1 cellular context compared by ENCODE assay signal in genomic region chr5:44390332-44390731, GRCh38.
TF ChIP-seq lines count a peak whose summit lies in the region.

No MANE protein-coding gene starts in this region.

TF ChIP-seq in WTC11, 78 proteins besides CTCF, POLR2A, EP300 and RAD21 (continued from another document):
- TF ChIP-seq, protein P1, sequence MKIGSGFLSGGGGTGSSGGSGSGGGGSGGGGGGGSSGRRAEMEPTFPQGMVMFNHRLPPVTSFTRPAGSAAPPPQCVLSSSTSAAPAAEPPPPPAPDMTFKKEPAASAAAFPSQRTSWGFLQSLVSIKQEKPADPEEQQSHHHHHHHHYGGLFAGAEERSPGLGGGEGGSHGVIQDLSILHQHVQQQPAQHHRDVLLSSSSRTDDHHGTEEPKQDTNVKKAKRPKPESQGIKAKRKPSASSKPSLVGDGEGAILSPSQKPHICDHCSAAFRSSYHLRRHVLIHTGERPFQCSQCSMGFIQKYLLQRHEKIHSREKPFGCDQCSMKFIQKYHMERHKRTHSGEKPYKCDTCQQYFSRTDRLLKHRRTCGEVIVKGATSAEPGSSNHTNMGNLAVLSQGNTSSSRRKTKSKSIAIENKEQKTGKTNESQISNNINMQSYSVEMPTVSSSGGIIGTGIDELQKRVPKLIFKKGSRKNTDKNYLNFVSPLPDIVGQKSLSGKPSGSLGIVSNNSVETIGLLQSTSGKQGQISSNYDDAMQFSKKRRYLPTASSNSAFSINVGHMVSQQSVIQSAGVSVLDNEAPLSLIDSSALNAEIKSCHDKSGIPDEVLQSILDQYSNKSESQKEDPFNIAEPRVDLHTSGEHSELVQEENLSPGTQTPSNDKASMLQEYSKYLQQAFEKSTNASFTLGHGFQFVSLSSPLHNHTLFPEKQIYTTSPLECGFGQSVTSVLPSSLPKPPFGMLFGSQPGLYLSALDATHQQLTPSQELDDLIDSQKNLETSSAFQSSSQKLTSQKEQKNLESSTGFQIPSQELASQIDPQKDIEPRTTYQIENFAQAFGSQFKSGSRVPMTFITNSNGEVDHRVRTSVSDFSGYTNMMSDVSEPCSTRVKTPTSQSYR (CRISPR knock-in tag; IDR thresholded peaks at IDR 0.05), result no peak
- TF ChIP-seq ZNF138 (CRISPR knock-in tag; conservative IDR thresholded peaks at IDR 0.05) (no peak), NFYB (CRISPR knock-in tag; conservative IDR thresholded peaks at IDR 0.05; ENCODE audit: low read depth) (no peak), USF1 (CRISPR knock-in tag; IDR thresholded peaks at IDR 0.05) (no peak), TP53 (CRISPR knock-in tag; IDR thresholded peaks at IDR 0.05) (no peak), STAT6 (CRISPR knock-in tag; conservative IDR thresholded peaks at IDR 0.05; ENCODE audit: low read depth) (no peak), GABPB1 (CRISPR knock-in tag; IDR thresholded peaks at IDR 0.05) (no peak), ZNF317 (CRISPR knock-in tag; IDR thresholded peaks at IDR 0.05; ENCODE audit: borderline replicate concordance, low read depth) (no peak), ATF1 (CRISPR knock-in tag; IDR thresholded peaks at IDR 0.05) (no peak), ZNF263 (CRISPR knock-in tag; IDR thresholded peaks at IDR 0.05; ENCODE audit: low read depth) (no peak)
- TF ChIP-seq, protein P2, sequence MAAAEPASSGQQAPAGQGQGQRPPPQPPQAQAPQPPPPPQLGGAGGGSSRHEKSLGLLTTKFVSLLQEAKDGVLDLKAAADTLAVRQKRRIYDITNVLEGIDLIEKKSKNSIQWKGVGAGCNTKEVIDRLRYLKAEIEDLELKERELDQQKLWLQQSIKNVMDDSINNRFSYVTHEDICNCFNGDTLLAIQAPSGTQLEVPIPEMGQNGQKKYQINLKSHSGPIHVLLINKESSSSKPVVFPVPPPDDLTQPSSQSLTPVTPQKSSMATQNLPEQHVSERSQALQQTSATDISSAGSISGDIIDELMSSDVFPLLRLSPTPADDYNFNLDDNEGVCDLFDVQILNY (CRISPR knock-in tag; IDR thresholded peaks at IDR 0.05), result no peak
